Comparison of ENCODE assay signal across 9 cellular contexts in genomic region chr18:596288-596881, GRCh38. TPM values are rescaled to one million over a fixed set of nuclear protein-coding genes. Genes with fewer than 3 reads are reported as not detected.
A peak's percentile ranks its signal among the peaks of the same experiment; 100 is the strongest.
DNase-seq lines count a peak whose midpoint lies in the region; ATAC-seq and TF ChIP-seq lines count a peak whose summit lies in the region.
"Had no signal": no experiment of that assay in that cellular context is flagged by ENCODE, and none has a peak within 500 bp of the region (broad histone marks: within the 10 kb centered on the region; RNA-seq: fewer than 3 reads in every experiment).

No MANE protein-coding gene starts in this region.

- peaks cover 0 to 4% (median 0%) of the 10 kb centered on the region in 4 donors for H3K4me1 ChIP-seq in right lobe of liver

- no peaks in the 10 kb centered on the region for H3K9me3 ChIP-seq in right lobe of liver

- intact Hi-C loops in right lobe of liver (cut with DNase I) = no loop called here

- TF ChIP-seq CTCF in right lobe of liver (IDR thresholded peaks at IDR 0.05) = no peak

- H3K4me3 ChIP-seq in right lobe of liver = peak overlapping the region in 2 of 3 donors; percentile 24 to 31

- peak overlapping the region; percentile 46 for H3K4me3 Mint-ChIP-seq in activated naive CD8-positive, alpha-beta T cell
- H3K4me3 Mint-ChIP-seq in T-helper 2 cell treated with Interferon-gamma antibody and Interleukin-4, amounts not matched to agents 5 μg/mL and 100 μg/mL, for 36 hours = no peak overlapping the region

- H3K27ac Mint-ChIP-seq in activated naive CD8-positive, alpha-beta T cell = no peak overlapping the region
- H3K27ac Mint-ChIP-seq in T-helper 2 cell treated with Interferon-gamma antibody and Interleukin-4, amounts not matched to agents 5 μg/mL and 100 μg/mL, for 36 hours = no peak overlapping the region

- no peaks in the 10 kb centered on the region for H3K9me3 Mint-ChIP-seq in activated naive CD8-positive, alpha-beta T cell (ENCODE audit: low read depth)
- H3K9me3 Mint-ChIP-seq in T-helper 2 cell treated with Interferon-gamma antibody and Interleukin-4, amounts not matched to agents 5 μg/mL and 100 μg/mL, for 36 hours = no peaks in the 10 kb centered on the region

- TF ChIP-seq POLR2A in right lobe of liver (IDR thresholded peaks at IDR 0.05) = no peak

- DNase-seq in NOMO-1 (lab: John Stamatoyannopoulos, UW; ENCODE audit: unreplicated experiment in 2 of 2) (peak; percentile 24 to 49), NOMO-1 treated with dmso at 0.1 percent for 144 hours (lab: John Stamatoyannopoulos, UW; ENCODE audit: unreplicated experiment) (no peak), NCI-H1048 (lab: John Stamatoyannopoulos, UW) (peak; percentile 64), right lobe of liver (peak; percentile 50 to 67 (median 53)), KBM-7 (no peak)
- no peak for DNase-seq in T-helper 2 cell treated with Interferon-gamma antibody and Interleukin-4, amounts not matched to agents 5 μg/mL and 100 μg/mL, for 36 hours (ENCODE audit: low spot score)

- in situ Hi-C loops in KBM-7 (cut with MboI; ENCODE audit: low pct_unique_long_range_greater_than_20kb, low sequenced_read_pairs) = no loop called here

- no peak overlapping the region for H3K27ac ChIP-seq in right lobe of liver

- H3K36me3 ChIP-seq in right lobe of liver = no peaks in the 10 kb centered on the region

- peak; percentile 53 for ATAC-seq in GM21576 (IDR thresholded peaks at IDR 0.05; ENCODE audit: unreplicated experiment)
- ATAC-seq in right lobe of liver = peak; percentile 81 to 88 (median 82)

- H3K4me1 Mint-ChIP-seq in activated naive CD8-positive, alpha-beta T cell (ENCODE audit: low read depth) = peaks cover 13% of the 10 kb centered on the region
- peaks cover 4% of the 10 kb centered on the region for H3K4me1 Mint-ChIP-seq in T-helper 2 cell treated with Interferon-gamma antibody and Interleukin-4, amounts not matched to agents 5 μg/mL and 100 μg/mL, for 36 hours (ENCODE audit: low read depth)

- no peaks in the 10 kb centered on the region for H3K27me3 ChIP-seq in right lobe of liver

- no peaks in the 10 kb centered on the region for H3K36me3 Mint-ChIP-seq in activated naive CD8-positive, alpha-beta T cell
- no peaks in the 10 kb centered on the region for H3K36me3 Mint-ChIP-seq in T-helper 2 cell treated with Interferon-gamma antibody and Interleukin-4, amounts not matched to agents 5 μg/mL and 100 μg/mL, for 36 hours (ENCODE audit: low read depth)

- WGBS in right lobe of liver (ENCODE audit: insufficient coverage, low coverage, low lambda C conversion rate, missing lambda C conversion rate) = 5% methylated on average over 21 of the region's 24 CpGs

- H3K27me3 Mint-ChIP-seq in activated naive CD8-positive, alpha-beta T cell = peaks cover 13% of the 10 kb centered on the region
- peaks cover 24% of the 10 kb centered on the region for H3K27me3 Mint-ChIP-seq in T-helper 2 cell treated with Interferon-gamma antibody and Interleukin-4, amounts not matched to agents 5 μg/mL and 100 μg/mL, for 36 hours (ENCODE audit: low read depth)

RNA-seq across cellular contexts. Expression of gene CLUL1, which starts 0.4 kb away (rescaled TPM):
- not detected for total RNA-seq in right lobe of liver
- total RNA-seq: mononuclear cell had no signal

RNA-seq across cellular contexts. Expression of gene CETN1, which starts 16.2 kb away (rescaled TPM):
- not detected for total RNA-seq in right lobe of liver

Comparison
In these comparisons a context has a peak if more than half of its experiments do, and no peak if none do; other contexts are left out.
1. DNase-seq: peak in NOMO-1 (2 of 2), NCI-H1048 (single experiment) and right lobe of liver (3 of 3); none in NOMO-1 treated with dmso at 0.1 percent for 144 hours (single experiment), KBM-7 (single experiment) and T-helper 2 cell treated with Interferon-gamma antibody and Interleukin-4, amounts not matched to agents 5 μg/mL and 100 μg/mL, for 36 hours (single experiment).